Comparison of ENCODE assay signal across 8 cellular contexts in the genomic region with DNA sequence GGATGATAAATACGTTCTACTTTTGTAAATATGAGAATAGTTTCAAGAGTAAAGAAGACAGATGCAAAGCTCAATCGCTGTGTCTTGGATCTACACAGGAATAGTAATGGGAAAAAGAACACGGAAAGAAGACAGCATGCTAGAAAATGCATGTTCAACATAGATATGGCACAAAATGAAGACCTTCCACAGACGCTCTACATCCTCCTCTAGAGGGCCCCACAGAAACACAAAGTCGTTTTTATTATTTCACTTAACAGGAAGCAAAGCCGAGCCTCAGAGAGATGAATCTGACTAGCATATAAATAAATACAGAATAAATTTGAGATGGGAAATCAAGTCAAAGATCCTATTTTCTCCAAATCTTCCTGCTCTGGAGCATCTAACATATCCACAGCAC.
DNase-seq lines count a peak whose midpoint lies in the region; ATAC-seq, FAIRE-seq and TF ChIP-seq lines count a peak whose summit lies in the region.

No MANE protein-coding gene starts in this region.

- peak; percentile 33; the same call in 1 of the 2 replicates for TF ChIP-seq CTCF in BJ (IDR thresholded peaks at IDR 0.05; ENCODE audit: insufficient read depth, low read depth, low read length)
- TF ChIP-seq CTCF in epithelial cell of proximal tubule (conservative IDR thresholded peaks at IDR 0.05; ENCODE audit: low read depth, low read length), result peak; percentile 56

- CTCF ChIA-PET in BJ (lab: Yijun Ruan, JAX), result interaction anchor here (1.3 to 1.7 kb wide), 2 partner anchors 103 to 114 kb away, joined by 3 to 4 read pairs; no protein-coding TSS in a partner anchor

- H3K4me3 ChIP-seq in BJ (ENCODE audit: low read depth, low read length) (no peak overlapping the region), epithelial cell of proximal tubule (ENCODE audit: low read depth, low read length) (no peak overlapping the region), aorta (ENCODE audit: low read length in 2 of 2) (no peak overlapping the region)

- peaks cover 0 to 3% of the 10 kb centered on the region in 2 donors for H3K4me1 ChIP-seq in aorta (ENCODE audit: control insufficient read depth in 1 of 2, insufficient read depth in 2 of 2, low read length in 2 of 2)

- H3K27me3 ChIP-seq in BJ (ENCODE audit: control insufficient read depth, insufficient read depth, low read length) (no peaks in the 10 kb centered on the region), aorta (ENCODE audit: control insufficient read depth in 1 of 2, insufficient read depth in 2 of 2, low read length in 1 of 2) (no peaks in the 10 kb centered on the region)

- no peak overlapping the region for H3K27ac ChIP-seq in aorta (ENCODE audit: low read depth in 1 of 2, low read length in 2 of 2)

- intact Hi-C loops in aorta (cut with DNase I) (loop anchor here in 1 of 2 donors (10.0 kb wide), 1 partner anchor 112 kb away; no protein-coding TSS in a partner anchor), posterior cingulate gyrus (cut with DNase I) (no loop called here)

- H3K36me3 ChIP-seq in BJ (ENCODE audit: control insufficient read depth, insufficient read depth, low read length) (no peaks in the 10 kb centered on the region), aorta (ENCODE audit: control insufficient read depth in 1 of 2, insufficient read depth in 2 of 2, low read length in 1 of 2) (no peaks in the 10 kb centered on the region)

- no peaks in the 10 kb centered on the region for H3K9me3 ChIP-seq in aorta (ENCODE audit: control insufficient read depth, low read length)

- 72 to 77% methylated on average over 6 of the region's 6 CpGs for WGBS in aorta, 2 donors

- no peak for FAIRE-seq in urothelium cell line (lab: Jason Lieb, UNC)

- POLR2A ChIA-PET in BJ (lab: Charles Lee), result no interaction called here

- no peak for DNase-seq in BJ (ENCODE audit: low read depth)
- DNase-seq in NCI-H146 (lab: John Stamatoyannopoulos, UW), result peak; percentile 81
- no peak for DNase-seq in epithelial cell of proximal tubule (ENCODE audit: low read depth)
- peak; percentile 10 for DNase-seq in urothelium cell line (ENCODE audit: low spot score)
- no peak for DNase-seq in aorta
- no peak for DNase-seq in posterior cingulate gyrus
- DNase-seq in activated naive CD4-positive, alpha-beta T cell treated with Interleukin-2 at 50 U/mL for 16 hours, result no peak

- ATAC-seq in GM19043 (IDR thresholded peaks at IDR 0.05; ENCODE audit: low read depth, unreplicated experiment), result peak; percentile 53
- no peak for ATAC-seq in aorta (ENCODE audit: low FRiP score)

Comparison
In these comparisons a context has a peak if more than half of its experiments do, and no peak if none do; other contexts are left out.
1. DNase-seq: peak in NCI-H146 (single experiment) and urothelium cell line (single experiment); none in BJ (single experiment), epithelial cell of proximal tubule (single experiment), aorta (0 of 2), posterior cingulate gyrus (0 of 10) and activated naive CD4-positive, alpha-beta T cell treated with Interleukin-2 at 50 U/mL for 16 hours (single experiment).